18 cellular contexts compared by ENCODE assay signal in the genomic region with DNA sequence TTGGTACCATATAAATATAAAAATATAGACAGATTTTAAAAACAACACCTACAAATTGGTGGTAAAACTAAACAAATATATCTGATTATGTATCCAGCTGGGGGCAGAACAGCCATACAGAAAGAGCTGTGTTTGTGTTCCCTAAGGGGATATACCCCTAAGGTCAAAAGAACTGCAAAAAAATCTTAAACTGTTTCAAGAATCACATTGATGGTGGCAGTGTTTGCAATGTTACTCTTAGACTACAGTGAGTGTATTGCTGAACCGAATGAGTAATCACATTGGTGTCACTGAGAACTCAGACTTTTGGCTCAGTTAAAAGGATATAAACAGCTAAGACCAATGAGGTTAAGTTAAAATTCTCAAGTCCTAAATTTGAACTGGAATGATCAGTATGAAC. TPM values are rescaled to one million over a fixed set of nuclear protein-coding genes. Genes with fewer than 3 reads are reported as not detected.
DNase-seq lines count a peak whose midpoint lies in the region; ATAC-seq, FAIRE-seq and TF ChIP-seq lines count a peak whose summit lies in the region.
"Had no signal": no experiment of that assay in that cellular context is flagged by ENCODE, and none has a peak within 500 bp of the region (broad histone marks: within the 10 kb centered on the region; RNA-seq: fewer than 3 reads in every experiment).

No MANE protein-coding gene starts in this region.

- no peak overlapping the region for H3K4me3 Mint-ChIP-seq in HFFc6
- H3K4me3 Mint-ChIP-seq in mesothelial cell of epicardium = no peak overlapping the region
- H3K4me3 Mint-ChIP-seq: brain had no signal

- H3K36me3 ChIP-seq in bronchial epithelial cell (ENCODE audit: control insufficient read depth, insufficient read depth, low read length) = no peaks in the 10 kb centered on the region
- no peaks in the 10 kb centered on the region for H3K36me3 ChIP-seq in prostate gland

- TF ChIP-seq POLR2A in prostate gland (IDR thresholded peaks at IDR 0.05) = no peak

- no peak for FAIRE-seq in bronchial epithelial cell (lab: Jason Lieb, UNC)
- FAIRE-seq: H1 had no signal

- H3K27ac ChIP-seq in prostate gland = no peak overlapping the region
- H3K27ac ChIP-seq: foreskin keratinocyte, parathyroid adenoma had no signal

- DNase-seq in AG08396 (ENCODE audit: low spot score) = peak; percentile 79
- DNase-seq in HFFc6 = peak; percentile 59
- DNase-seq in bronchial epithelial cell (ENCODE audit: low read depth) = peak; percentile 27
- peak; percentile 17 for DNase-seq in kidney tubule cell (ENCODE audit: low spot score)
- DNase-seq in NCI-H1105 treated with DMSO at 0.1 percent for 48 hours (lab: John Stamatoyannopoulos, UW) = no peak
- DNase-seq in mesothelial cell of epicardium (ENCODE audit: low spot score in 2 of 2, unreplicated experiment in 2 of 2) = no peak
- no peak for DNase-seq in prostate gland (ENCODE audit: low spot score)
- DNase-seq: activated CD4-positive, CD25-positive, alpha-beta regulatory T cell treated with anti-CD3 and anti-CD28 coated beads, Interleukin-2, amount 50 U/mL, for 72 hours; activated gamma-delta T cell treated with Interleukin-2 at 50 U/mL for 16 hours; Caco-2; foreskin keratinocyte; NCI-H1930; NCI-H510A; stimulated activated naive CD8-positive, alpha-beta T cell treated with anti-CD3 and anti-CD28 coated beads, Interleukin-15, Interleukin-2, amounts not matched to agents 100 U/mL and 50 U/mL, for 24 hours had no signal

- no peaks in the 10 kb centered on the region for H3K27me3 Mint-ChIP-seq in HFFc6 (ENCODE audit: insufficient read depth)
- no peaks in the 10 kb centered on the region for H3K27me3 Mint-ChIP-seq in mesothelial cell of epicardium (ENCODE audit: low read depth)
- H3K27me3 Mint-ChIP-seq: brain had no signal

- H3K9me3 Mint-ChIP-seq in HFFc6 (no peaks in the 10 kb centered on the region), mesothelial cell of epicardium (peaks cover 5% of the 10 kb centered on the region)
- H3K9me3 Mint-ChIP-seq: brain had no signal

- no peak for ATAC-seq in HG02678 (IDR thresholded peaks at IDR 0.05; ENCODE audit: unreplicated experiment)
- ATAC-seq: foreskin keratinocyte; stimulated activated naive CD8-positive, alpha-beta T cell treated with anti-CD3 and anti-CD28 coated beads, Interleukin-15, Interleukin-2, amounts not matched to agents 100 U/mL and 50 U/mL, for 24 hours had no signal

- no peaks in the 10 kb centered on the region for H3K27me3 ChIP-seq in bronchial epithelial cell (ENCODE audit: control insufficient read depth, insufficient read depth, low read length)
- no peaks in the 10 kb centered on the region for H3K27me3 ChIP-seq in prostate gland (replicated peaks; ENCODE audit: insufficient read depth)
- H3K27me3 ChIP-seq: foreskin keratinocyte had no signal

- H3K4me1 Mint-ChIP-seq in HFFc6 (ENCODE audit: low read depth) = peaks cover 45% of the 10 kb centered on the region
- no peaks in the 10 kb centered on the region for H3K4me1 Mint-ChIP-seq in mesothelial cell of epicardium

- TF ChIP-seq CTCF in HFFc6 (IDR thresholded peaks at IDR 0.05) = no peak; the same call in 1 of the 2 replicates
- no peak for TF ChIP-seq CTCF in bronchial epithelial cell (IDR thresholded peaks at IDR 0.05; ENCODE audit: insufficient read depth, low read length, severe bottlenecking)
- no peak for TF ChIP-seq CTCF in mesothelial cell of epicardium (IDR thresholded peaks at IDR 0.05; ENCODE audit: unreplicated experiment)
- TF ChIP-seq CTCF in prostate gland (IDR thresholded peaks at IDR 0.05) = no peak

- H3K36me3 Mint-ChIP-seq in HFFc6 (ENCODE audit: low read depth) (peaks cover 7% of the 10 kb centered on the region; the same call in 1 of the 2 replicates), mesothelial cell of epicardium (peaks cover 5% of the 10 kb centered on the region)
- H3K36me3 Mint-ChIP-seq: brain had no signal

- peak overlapping the region; percentile 25 for H3K27ac Mint-ChIP-seq in HFFc6
- H3K27ac Mint-ChIP-seq in mesothelial cell of epicardium = no peak overlapping the region

- H3K4me3 ChIP-seq in bronchial epithelial cell (ENCODE audit: low read depth, low read length) = no peak overlapping the region
- H3K4me3 ChIP-seq in prostate gland = no peak overlapping the region

- H3K9me3 ChIP-seq in prostate gland = no peaks in the 10 kb centered on the region
- H3K9me3 ChIP-seq: Caco-2 had no signal

- 50% methylated on average over 1 of the region's 1 CpG for WGBS in prostate gland

- no peaks in the 10 kb centered on the region for H3K4me1 ChIP-seq in prostate gland (replicated peaks)
- H3K4me1 ChIP-seq: Caco-2, foreskin keratinocyte, parathyroid adenoma had no signal

- intact Hi-C loops in prostate gland (cut with DNase I) = no loop called here

RNA-seq across cellular contexts. Expression of a gene that starts 27.1 kb away (rescaled TPM):
- total RNA-seq in HFFc6 (2021; fragmentation: NEBNext Ultra II Directional; extraction: Animal tissue kit (Norgen Biotek cat#: 25700)) = under 1 TPM; 0.05 to 0.27 (median 0.23) TPM
- total RNA-seq in bronchial epithelial cell = 1.1 and 2.8 TPM in 2 replicates
- total RNA-seq in mesothelial cell of epicardium = 2.1 to 2.2 TPM (median 2.2 TPM) in 3 replicates
- 10 to 100 TPM; 26.1 to 55.5 TPM for total RNA-seq in prostate gland
- total RNA-seq: foreskin keratinocyte had no signal

Comparison
In these comparisons a context has a peak if more than half of its experiments do, and no peak if none do; other contexts are left out.
1. DNase-seq: peak in AG08396 (single experiment), HFFc6 (single experiment), bronchial epithelial cell (single experiment) and kidney tubule cell (single experiment); none in NCI-H1105 treated with DMSO at 0.1 percent for 48 hours (single experiment), mesothelial cell of epicardium (0 of 2) and prostate gland (single experiment).